Comparison of ENCODE assay signal across 32 cellular contexts in genomic region chr5:86008704-86009103, GRCh38.
DNase-seq lines count a peak whose midpoint lies in the region; ATAC-seq, FAIRE-seq and TF ChIP-seq lines count a peak whose summit lies in the region.
"Had no signal": no experiment of that assay in that cellular context is flagged by ENCODE, and none has a peak within 500 bp of the region (broad histone marks: within the 10 kb centered on the region; RNA-seq: fewer than 3 reads in every experiment).

No MANE protein-coding gene starts in this region.

- peak overlapping the region; percentile 71 for H3K4me2 ChIP-seq in PC-3 (ENCODE audit: low read length)
- H3K4me2 ChIP-seq: A549; BLaER1; BLaER1 treated with 17β-estradiol and CSF1 and Interleukin-3, amounts not matched to agents 10 nM and 100 nM had no signal

- H3K27me3 Mint-ChIP-seq in Calu3 (ENCODE audit: unreplicated experiment): no peaks in the 10 kb centered on the region
- H3K27me3 Mint-ChIP-seq: B cell; CD4-positive, alpha-beta memory T cell; CD4-positive, alpha-beta T cell; CD4-positive, CD25-positive, alpha-beta regulatory T cell; CD8-positive, alpha-beta memory T cell had no signal

- POLR2A ChIA-PET in PC-3 (lab: Charles Lee; ENCODE audit: unreplicated experiment): interaction anchor here (0.6 kb wide), 2 partner anchors 142 to 1121 kb away, joined by 3 to 5 read pairs; no protein-coding TSS in a partner anchor

- peak; percentile 93 for ATAC-seq in PC-3
- ATAC-seq: A549; CD8-positive, alpha-beta T cell had no signal

- peaks cover 33% of the 10 kb centered on the region for H3K4me1 Mint-ChIP-seq in Calu3 (ENCODE audit: low read depth, unreplicated experiment)
- H3K4me1 Mint-ChIP-seq: B cell; CD14-positive monocyte; CD4-positive, alpha-beta memory T cell; CD4-positive, CD25-positive, alpha-beta regulatory T cell; CD8-positive, alpha-beta memory T cell had no signal

- H3K9ac ChIP-seq in PC-3 (ENCODE audit: low read length) (no peak overlapping the region), kidney (ENCODE audit: low read length in 2 of 2) (no peak overlapping the region)
- H3K9ac ChIP-seq: BLaER1; BLaER1 treated with 17β-estradiol and CSF1 and Interleukin-3, amounts not matched to agents 10 nM and 100 nM had no signal

- H3K4me1 ChIP-seq in PC-3 (ENCODE audit: insufficient read depth, low read length) (peaks cover 14% of the 10 kb centered on the region), kidney (ENCODE audit: control insufficient read depth in 1 of 2, insufficient read depth in 1 of 2, low read depth in 1 of 2, low read length in 2 of 2) (no peaks in the 10 kb centered on the region)
- H3K4me1 ChIP-seq: A549; BE2C; BLaER1; BLaER1 treated with 17β-estradiol and CSF1 and Interleukin-3, amounts not matched to agents 10 nM and 100 nM; Caco-2 had no signal

- H3K9me3 ChIP-seq in PC-3 (ENCODE audit: low read length): no peaks in the 10 kb centered on the region
- H3K9me3 ChIP-seq in kidney (ENCODE audit: control insufficient read depth in 1 of 2, low read length in 2 of 2): no peaks in the 10 kb centered on the region
- H3K9me3 ChIP-seq: BE2C, Caco-2 had no signal

- BruUV-seq in Calu3 (replicated peaks; lab: Mats Ljungman, UMichigan): no TSS peak
- no TSS peak for BruUV-seq in PC-3 (replicated peaks; lab: Mats Ljungman, UMichigan)

- H3K4me3 Mint-ChIP-seq in Calu3 (ENCODE audit: low read depth, unreplicated experiment): peak overlapping the region; percentile 61
- H3K4me3 Mint-ChIP-seq: B cell; CD14-positive monocyte; CD4-positive, alpha-beta memory T cell; CD4-positive, alpha-beta T cell; CD4-positive, CD25-positive, alpha-beta regulatory T cell; CD8-positive, alpha-beta memory T cell; CD8-positive, alpha-beta T cell had no signal

- H3K9me2 ChIP-seq in PC-3 (replicated peaks; ENCODE audit: low read length): no peaks in the 10 kb centered on the region

- H3K27ac Mint-ChIP-seq in Calu3 (ENCODE audit: unreplicated experiment): peak overlapping the region; percentile 58
- H3K27ac Mint-ChIP-seq: B cell; CD14-positive monocyte; CD4-positive, alpha-beta memory T cell; CD4-positive, alpha-beta T cell; CD4-positive, CD25-positive, alpha-beta regulatory T cell; CD8-positive, alpha-beta memory T cell; CD8-positive, alpha-beta T cell had no signal

- H3K4me3 ChIP-seq in PC-3 (ENCODE audit: low read length): peak overlapping the region; percentile 42; the same call in 1 of the 2 replicates
- H3K4me3 ChIP-seq in kidney (ENCODE audit: low read length in 2 of 2): no peak overlapping the region
- H3K4me3 ChIP-seq: A549; BLaER1; BLaER1 treated with 17β-estradiol and CSF1 and Interleukin-3, amounts not matched to agents 10 nM and 100 nM had no signal

- CTCF ChIA-PET in Calu3 (lab: Charles Lee) (interaction anchor here (0.7 to 1.4 kb wide), 3 partner anchors 10 to 94 kb away, joined by 3 to 8 read pairs (median 3); no protein-coding TSS in a partner anchor), PC-3 (lab: Charles Lee) (interaction anchor here (0.6 to 0.7 kb wide), 4 partner anchors 38 to 1901 kb away, joined by 3 to 4 read pairs (median 3); no protein-coding TSS in a partner anchor)

- H2AFZ ChIP-seq in PC-3 (ENCODE audit: low read length): no peak overlapping the region

- H3K27me3 ChIP-seq in PC-3 (ENCODE audit: low read length): no peaks in the 10 kb centered on the region
- H3K27me3 ChIP-seq: BE2C; BLaER1; BLaER1 treated with 17β-estradiol and CSF1 and Interleukin-3, amounts not matched to agents 10 nM and 100 nM had no signal

- H3K36me3 ChIP-seq in PC-3 (ENCODE audit: low read depth, low read length) (no peaks in the 10 kb centered on the region), kidney (ENCODE audit: control insufficient read depth in 1 of 2, insufficient read depth in 2 of 2, low read length in 2 of 2) (no peaks in the 10 kb centered on the region)
- H3K36me3 ChIP-seq: BE2C; BLaER1; BLaER1 treated with 17β-estradiol and CSF1 and Interleukin-3, amounts not matched to agents 10 nM and 100 nM had no signal

- DNase-seq in Calu3 (peak; percentile 25), PC-3 (peak; percentile 73), anterior cingulate cortex (lab: John Stamatoyannopoulos, UW) (no peak), kidney (no peak)
- DNase-seq: 8988T; ACHN; AML-193; BE2C; C1 segment of cervical spinal cord; Caco-2; CD4-positive, alpha-beta memory T cell; CD4-positive, alpha-beta T cell; CD4-positive, CD25-positive, alpha-beta regulatory T cell; CD8-positive, alpha-beta memory T cell; CD8-positive, alpha-beta T cell; COR-L47; DMS 273 treated with DMSO at 0.1 percent for 48 hours; DMS153; DMS53; DMS79; DMS79 treated with DMSO at 0.1 percent for 48 hours; DND-41; EL had no signal

- H4K20me1 ChIP-seq in PC-3 (ENCODE audit: low read length): no peaks in the 10 kb centered on the region
- H4K20me1 ChIP-seq: BLaER1; BLaER1 treated with 17β-estradiol and CSF1 and Interleukin-3, amounts not matched to agents 10 nM and 100 nM had no signal

- H3K27ac ChIP-seq in PC-3 (ENCODE audit: low read length) (peak overlapping the region; percentile 34), kidney (ENCODE audit: low read depth in 2 of 2, low read length in 2 of 2) (no peak overlapping the region)
- H3K27ac ChIP-seq: 22Rv1; A549; BLaER1; BLaER1 treated with 17β-estradiol and CSF1 and Interleukin-3, amounts not matched to agents 10 nM and 100 nM; C4-2B had no signal

- H3K79me2 ChIP-seq in PC-3 (ENCODE audit: low read length): no peaks in the 10 kb centered on the region

- intact Hi-C loops in Calu3 (cut with micrococcal nuclease; ENCODE audit: unreplicated experiment): no loop called here
- intact Hi-C loops in PC-3 (cut with micrococcal nuclease): loop anchor here (1.0 kb wide), 1 partner anchor 23 kb away; no protein-coding TSS in a partner anchor
- intact Hi-C loops in kidney (cut with DNase I): no loop called here

- no peak for TF ChIP-seq CTCF in Calu3 (IDR thresholded peaks at IDR 0.05; ENCODE audit: unreplicated experiment)
- no peak for TF ChIP-seq CTCF in PC-3 (conservative IDR thresholded peaks at IDR 0.05; ENCODE audit: low read depth, low read length)
- no peak for TF ChIP-seq CTCF in kidney (IDR thresholded peaks at IDR 0.05; ENCODE audit: borderline replicate concordance, extremely low read depth, insufficient read depth)

- peaks cover 10% of the 10 kb centered on the region for H3K9me3 Mint-ChIP-seq in Calu3 (ENCODE audit: low read depth, unreplicated experiment)

- no peak for FAIRE-seq in kidney (lab: Jason Lieb, UNC)
- FAIRE-seq: A204.1, A549, D721Med had no signal

- no peaks in the 10 kb centered on the region for H3F3A ChIP-seq in PC-3 (ENCODE audit: low read length, unreplicated experiment)

- no peaks in the 10 kb centered on the region for H3K36me3 Mint-ChIP-seq in Calu3 (ENCODE audit: insufficient read depth, unreplicated experiment)
- H3K36me3 Mint-ChIP-seq: CD14-positive monocyte; CD4-positive, alpha-beta memory T cell; CD4-positive, CD25-positive, alpha-beta regulatory T cell; CD8-positive, alpha-beta T cell had no signal

Comparison
In these comparisons a context has a peak if more than half of its experiments do, and no peak if none do; other contexts are left out.
1. DNase-seq: peak in Calu3 (single experiment) and PC-3 (single experiment); none in anterior cingulate cortex (0 of 58) and kidney (single experiment).